8 cellular contexts compared by ENCODE assay signal in the genomic region with DNA sequence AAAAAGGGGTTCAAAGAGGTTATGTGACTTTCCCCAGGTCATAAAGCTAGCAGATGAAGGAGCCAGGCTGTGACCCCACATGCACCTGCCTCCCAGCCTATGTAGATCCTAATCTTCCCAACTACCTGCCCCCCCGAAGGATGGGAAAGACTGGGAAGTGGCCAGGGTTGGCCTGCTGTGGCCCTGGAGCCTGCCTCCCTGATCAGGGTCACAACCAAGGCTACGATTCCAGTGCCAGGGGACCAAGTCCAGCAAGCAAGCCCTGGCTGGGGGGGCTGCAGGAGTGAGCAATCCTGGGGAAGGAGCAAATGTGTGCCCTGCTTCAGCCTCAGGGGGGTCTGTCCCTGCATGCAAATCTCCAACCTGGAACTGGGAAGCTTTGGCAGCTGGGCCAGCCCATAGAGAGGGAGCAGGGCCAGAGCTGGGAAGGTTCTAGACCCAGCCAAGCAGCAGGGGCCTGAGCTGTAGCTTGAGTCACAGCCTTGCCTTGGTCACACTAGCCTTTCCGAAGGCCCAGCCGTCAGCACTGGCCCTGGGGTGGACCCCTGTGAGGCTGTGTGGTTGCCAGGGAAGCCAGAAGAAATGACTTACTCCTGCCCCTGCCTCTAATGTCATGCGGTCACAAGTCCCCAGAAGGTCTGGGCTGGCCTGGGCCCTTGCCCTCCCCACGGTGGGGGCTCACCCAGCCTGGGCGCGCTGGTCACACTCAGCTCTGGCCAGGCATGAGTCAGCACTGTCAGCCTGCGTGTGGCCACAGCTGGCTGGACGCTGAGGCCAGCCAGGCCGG.
DNase-seq lines count a peak whose midpoint lies in the region; ATAC-seq and TF ChIP-seq lines count a peak whose summit lies in the region.

No MANE protein-coding gene starts in this region.

- ATAC-seq in stimulated activated naive CD8-positive, alpha-beta T cell treated with anti-CD3 and anti-CD28 coated beads, Interleukin-15, Interleukin-2, amounts not matched to agents 100 U/mL and 50 U/mL, for 24 hours, result no peak
- ATAC-seq in sciatic nerve (peak; percentile 87), GM18868 (IDR thresholded peaks at IDR 0.05; ENCODE audit: unreplicated experiment) (no peak)

- H3K4me3 Mint-ChIP-seq in stimulated activated naive CD8-positive, alpha-beta T cell treated with anti-CD3 and anti-CD28 coated beads, Interleukin-15, Interleukin-2, amounts not matched to agents 100 ng/mL and 50 ng/mL, for 24 hours, result peak overlapping the region; percentile 72

- H3K9me3 Mint-ChIP-seq in stimulated activated naive CD8-positive, alpha-beta T cell treated with anti-CD3 and anti-CD28 coated beads, Interleukin-15, Interleukin-2, amounts not matched to agents 100 ng/mL and 50 ng/mL, for 24 hours, result no peaks in the 10 kb centered on the region

- H3K4me1 Mint-ChIP-seq in stimulated activated naive CD8-positive, alpha-beta T cell treated with anti-CD3 and anti-CD28 coated beads, Interleukin-15, Interleukin-2, amounts not matched to agents 100 ng/mL and 50 ng/mL, for 24 hours (ENCODE audit: low read depth), result peaks cover 35% of the 10 kb centered on the region

- no peaks in the 10 kb centered on the region for H3K36me3 Mint-ChIP-seq in stimulated activated naive CD8-positive, alpha-beta T cell treated with anti-CD3 and anti-CD28 coated beads, Interleukin-15, Interleukin-2, amounts not matched to agents 100 ng/mL and 50 ng/mL, for 24 hours (ENCODE audit: low read depth)

- H3K27ac Mint-ChIP-seq in stimulated activated naive CD8-positive, alpha-beta T cell treated with anti-CD3 and anti-CD28 coated beads, Interleukin-15, Interleukin-2, amounts not matched to agents 100 ng/mL and 50 ng/mL, for 24 hours, result peak overlapping the region; percentile 80

- no peak for DNase-seq in stimulated activated naive CD8-positive, alpha-beta T cell treated with anti-CD3 and anti-CD28 coated beads, Interleukin-15, Interleukin-2, amounts not matched to agents 100 U/mL and 50 U/mL, for 24 hours
- DNase-seq in astrocyte of the hippocampus (ENCODE audit: low read depth, low spot score) (peak; percentile 83), hippocampal formation (lab: John Stamatoyannopoulos, UW) (peak; percentile 79 to 86), sciatic nerve (ENCODE audit: low spot score) (peak; percentile 87), GM10266 (ENCODE audit: extremely low spot score) (no peak), NCI-H2171 treated with DMSO at 0.1 percent for 48 hours (lab: John Stamatoyannopoulos, UW) (no peak)

- no peak for TF ChIP-seq CTCF in GM10266 (IDR thresholded peaks at IDR 0.05; ENCODE audit: control insufficient read depth, insufficient read depth, low read depth, missing control alignments)

- intact Hi-C loops in sciatic nerve (cut with DNase I), result loop anchor here (10.0 kb wide), 1 partner anchor 212 kb away; no protein-coding TSS in a partner anchor

- no peaks in the 10 kb centered on the region for H3K27me3 Mint-ChIP-seq in stimulated activated naive CD8-positive, alpha-beta T cell treated with anti-CD3 and anti-CD28 coated beads, Interleukin-15, Interleukin-2, amounts not matched to agents 100 ng/mL and 50 ng/mL, for 24 hours

Comparison
In these comparisons a context has a peak if more than half of its experiments do, and no peak if none do; other contexts are left out.
1. DNase-seq: peak in astrocyte of the hippocampus (single experiment), hippocampal formation (2 of 2) and sciatic nerve (single experiment); none in stimulated activated naive CD8-positive, alpha-beta T cell treated with anti-CD3 and anti-CD28 coated beads, Interleukin-15, Interleukin-2, amounts not matched to agents 100 U/mL and 50 U/mL, for 24 hours (single experiment), GM10266 (single experiment) and NCI-H2171 treated with DMSO at 0.1 percent for 48 hours (single experiment).